Comparison of ENCODE assay signal across 15 cellular contexts in genomic region chr3:47996440-47996839, GRCh38.
"Had no signal": no experiment of that assay in that cellular context is flagged by ENCODE, and none has a peak within 500 bp of the region (broad histone marks: within the 10 kb centered on the region; RNA-seq: fewer than 3 reads in every experiment).

No MANE protein-coding gene starts in this region.

- ATAC-seq: lower lobe of right lung, SK-N-SH treated with all-trans-retinoic acid at 6 μM for 48 hours, WTC11 had no signal

- H3K27ac Mint-ChIP-seq: activated naive CD8-positive, alpha-beta T cell treated with anti-CD3 and anti-CD28 coated beads, Interleukin-2, amount 10 ng/mL, durations not matched to agents 7 days and 5 days had no signal

- H3K27me3 ChIP-seq: cardiac muscle cell, hepatocyte had no signal

- H3K9me3 Mint-ChIP-seq: activated naive CD8-positive, alpha-beta T cell treated with anti-CD3 and anti-CD28 coated beads, Interleukin-2, amount 10 ng/mL, durations not matched to agents 7 days and 5 days; WTC11 had no signal

- H3K27ac ChIP-seq: cardiac muscle cell, coronary artery, hepatocyte, lower lobe of right lung had no signal

- H3K4me3 Mint-ChIP-seq: activated naive CD8-positive, alpha-beta T cell treated with anti-CD3 and anti-CD28 coated beads, Interleukin-2, amount 10 ng/mL, durations not matched to agents 7 days and 5 days; WTC11 had no signal

- H3K4me3 ChIP-seq: cardiac muscle cell, coronary artery, hepatocyte, lower lobe of right lung had no signal

- DNase-seq: activated CD4-positive, alpha-beta T cell treated with anti-CD3 and anti-CD28 coated beads, Interleukin-2, amount 50 U/mL, for 1 hour; activated gamma-delta T cell treated with Interleukin-2 at 50 U/mL for 16 hours; activated naive CD8-positive, alpha-beta T cell treated with anti-CD3 and anti-CD28 coated beads, Interleukin-2, amount 10 ng/mL, durations not matched to agents 7 days and 5 days; activated T-cell treated with anti-CD3 and anti-CD28 coated beads, Interleukin-2, amount 50 U/mL, for 1 hour; effector CD4-positive, alpha-beta T cell; lower lobe of right lung; midbrain; retina; stimulated activated CD4-positive, alpha-beta T cell treated with anti-CD3 and anti-CD28 coated beads, Interleukin-4, amount 100 ng/mL, for 4 hours; trophoblast cell had no signal

- H3K9me3 ChIP-seq: lower lobe of right lung had no signal

- H3K27me3 Mint-ChIP-seq: activated naive CD8-positive, alpha-beta T cell treated with anti-CD3 and anti-CD28 coated beads, Interleukin-2, amount 10 ng/mL, durations not matched to agents 7 days and 5 days had no signal
